Comparison of ENCODE assay signal across 12 cellular contexts in genomic region chr7:116434820-116435341, GRCh38.
DNase-seq lines count a peak whose midpoint lies in the region; ATAC-seq and TF ChIP-seq lines count a peak whose summit lies in the region.
"Had no signal": no experiment of that assay in that cellular context is flagged by ENCODE, and none has a peak within 500 bp of the region (broad histone marks: within the 10 kb centered on the region; RNA-seq: fewer than 3 reads in every experiment).

No MANE protein-coding gene starts in this region.

- H3K36me3 ChIP-seq in Panc1 (ENCODE audit: control insufficient read depth, insufficient read depth, low read length): no peaks in the 10 kb centered on the region
- H3K36me3 ChIP-seq: MG63 had no signal

- peak overlapping the region; percentile 78; the same call in 1 of the 2 replicates for H3K27ac ChIP-seq in Panc1 (ENCODE audit: low read length)
- H3K27ac ChIP-seq: C4-2B had no signal

- H3K4me1 ChIP-seq in Panc1 (ENCODE audit: control insufficient read depth, insufficient read depth, low read length): no peaks in the 10 kb centered on the region

- H3K4me3 ChIP-seq in Panc1 (ENCODE audit: low read depth in 2 of 2, low read length in 2 of 2): no peak overlapping the region
- H3K4me3 ChIP-seq: MG63 had no signal

- H3K9me3 ChIP-seq in Panc1 (ENCODE audit: control insufficient read depth, insufficient read depth, low read depth, low read length): no peaks in the 10 kb centered on the region

- no TSS peak for BruUV-seq in Panc1 (replicated peaks; lab: Mats Ljungman, UMichigan)

- in situ Hi-C loops in Panc1 (cut with HindIII; ENCODE audit: low pct_unique_long_range_greater_than_20kb, low sequenced_read_pairs): no loop called here

- intact Hi-C loops in Panc1 (cut with micrococcal nuclease; ENCODE audit: unreplicated experiment): loop anchor here (10.0 kb wide), 1 partner anchor 180 kb away; no protein-coding TSS in a partner anchor

- DNase-seq in AG20443 (ENCODE audit: low spot score) (peak; percentile 48), Panc1 (ENCODE audit: low read depth, low spot score) (no peak), dedifferentiated amniotic fluid mesenchymal stem cell (ENCODE audit: extremely low spot score) (peak; percentile 69), myocyte (ENCODE audit: low read depth) (peak; percentile 56), NCI-H187 treated with DMSO at 0.1 percent for 48 hours (lab: John Stamatoyannopoulos, UW) (no peak), cerebellum (ENCODE audit: low spot score) (no peak), NCI-H446 (lab: John Stamatoyannopoulos, UW) (no peak), SK-N-DZ (ENCODE audit: low spot score) (no peak)
- DNase-seq: kidney, MG63, SHP77 treated with DMSO at 0.1 percent for 48 hours had no signal

- CTCF ChIA-PET in Panc1 (lab: Charles Lee): no interaction called here

- no peaks in the 10 kb centered on the region for H3K27me3 ChIP-seq in Panc1 (ENCODE audit: control insufficient read depth, insufficient read depth, low read length)
- H3K27me3 ChIP-seq: MG63 had no signal

- POLR2A ChIA-PET in Panc1 (lab: Charles Lee): no interaction called here

- TF ChIP-seq CTCF in Panc1 (IDR thresholded peaks at IDR 0.05): no peak

- no peak for ATAC-seq in Panc1

Comparison
In these comparisons a context has a peak if more than half of its experiments do, and no peak if none do; other contexts are left out.
1. DNase-seq: peak in AG20443 (single experiment), dedifferentiated amniotic fluid mesenchymal stem cell (single experiment) and myocyte (single experiment); none in Panc1 (single experiment), NCI-H187 treated with DMSO at 0.1 percent for 48 hours (single experiment), cerebellum (single experiment), NCI-H446 (0 of 2) and SK-N-DZ (single experiment).